18 cellular contexts compared by ENCODE assay signal in genomic region chr5:4222821-4223220, GRCh38.
"Had no signal": no experiment of that assay in that cellular context is flagged by ENCODE, and none has a peak within 500 bp of the region (broad histone marks: within the 10 kb centered on the region; RNA-seq: fewer than 3 reads in every experiment).

No MANE protein-coding gene starts in this region.

- H3K4me3 ChIP-seq: coronary artery, dorsolateral prefrontal cortex, esophagus squamous epithelium, gastrocnemius medialis, heart right ventricle, left lung, lower lobe of right lung had no signal

- DNase-seq: dermis blood vessel endothelial cell; dorsolateral prefrontal cortex; effector CD4-positive, alpha-beta T cell; effector memory CD4-positive, alpha-beta T cell; esophagus squamous epithelium; foreskin fibroblast; foreskin melanocyte; gastrocnemius medialis; glutamatergic neuron; heart right ventricle; hippocampal formation; left cardiac atrium; left ventricle myocardium superior; lower lobe of right lung; mesenchymal stem cell; midbrain had no signal

- H3K27me3 ChIP-seq: esophagus squamous epithelium, gastrocnemius medialis, left lung had no signal

- H3K9me3 ChIP-seq: esophagus squamous epithelium, gastrocnemius medialis, lower lobe of right lung had no signal

- H3K4me1 ChIP-seq: esophagus squamous epithelium, gastrocnemius medialis, heart right ventricle, left lung, lower lobe of right lung had no signal

- H3K36me3 ChIP-seq: esophagus squamous epithelium, gastrocnemius medialis, heart right ventricle, left lung, lower lobe of right lung had no signal

- H3K27ac ChIP-seq: coronary artery, dorsolateral prefrontal cortex, esophagus squamous epithelium, gastrocnemius medialis, heart right ventricle, left lung, lower lobe of right lung had no signal

- ATAC-seq: gastrocnemius medialis, heart right ventricle, left cardiac atrium, left lung, left ventricle myocardium superior, lower lobe of right lung had no signal
